In the genomic region with DNA sequence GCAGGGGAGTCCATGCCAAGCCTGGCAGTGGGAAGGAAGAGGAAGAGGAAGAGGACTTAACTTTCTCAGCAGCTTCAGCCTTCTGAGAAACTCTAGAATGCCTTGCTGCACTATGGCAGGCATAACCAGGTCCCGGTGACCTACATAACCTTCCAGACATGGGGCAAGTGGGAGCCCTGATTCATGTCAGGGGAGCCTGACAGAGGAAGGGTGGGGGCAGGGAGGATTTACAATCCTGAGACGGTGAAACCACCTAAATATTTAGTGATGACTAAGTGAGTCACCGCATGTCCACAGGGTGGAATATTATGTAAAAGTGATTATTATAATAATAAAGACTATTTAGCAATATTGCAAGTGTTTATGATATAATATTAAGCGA, we compare ENCODE assay signal across 10 cellular contexts. TPM values are rescaled to one million over a fixed set of nuclear protein-coding genes. Genes with fewer than 3 reads are reported as not detected.
DNase-seq lines count a peak whose midpoint lies in the region; ATAC-seq and TF ChIP-seq lines count a peak whose summit lies in the region.
"Had no signal": no experiment of that assay in that cellular context is flagged by ENCODE, and none has a peak within 500 bp of the region (broad histone marks: within the 10 kb centered on the region; RNA-seq: fewer than 3 reads in every experiment).

No MANE protein-coding gene starts in this region.

- POLR2A ChIA-PET in Panc1 (lab: Charles Lee): no interaction called here

- H3K27ac ChIP-seq in BLaER1 treated with 17β-estradiol and CSF1 and Interleukin-3, amounts not matched to agents 10 nM and 100 nM: peak overlapping the region in 7 of 11 experiments; percentile 12 to 68 (median 39); a peak in 10 of 22 replicates
- H3K27ac ChIP-seq in Panc1 (ENCODE audit: low read length): peak overlapping the region; percentile 93
- peak overlapping the region; percentile 78 to 92 for H3K27ac ChIP-seq in esophagus (ENCODE audit: low read depth in 2 of 2, low read length in 1 of 2)

- no peaks in the 10 kb centered on the region for H3K9me3 ChIP-seq in BLaER1 treated with 17β-estradiol and CSF1 and Interleukin-3, amounts not matched to agents 10 nM and 100 nM (replicated peaks in 1 of 11)
- H3K9me3 ChIP-seq in Panc1 (ENCODE audit: control insufficient read depth, insufficient read depth, low read depth, low read length) (no peaks in the 10 kb centered on the region), esophagus (ENCODE audit: control insufficient read depth in 2 of 2, insufficient read depth in 1 of 2, low read depth in 1 of 2, low read length in 1 of 2) (peaks cover 0 to 2% of the 10 kb centered on the region in 2 donors)

- peaks cover 10 to 31% (median 26%) of the 10 kb centered on the region in 10 experiments for H3K4me1 ChIP-seq in BLaER1 treated with 17β-estradiol and CSF1 and Interleukin-3, amounts not matched to agents 10 nM and 100 nM
- H3K4me1 ChIP-seq in Panc1 (ENCODE audit: control insufficient read depth, insufficient read depth, low read length) (peaks cover 76% of the 10 kb centered on the region), esophagus (ENCODE audit: control insufficient read depth in 2 of 2, insufficient read depth in 2 of 2, low read length in 1 of 2) (peaks cover 18 to 31% of the 10 kb centered on the region in 2 donors)

- no TSS peak for BruUV-seq in Panc1 (replicated peaks; lab: Mats Ljungman, UMichigan)

- in situ Hi-C loops in Panc1 (cut with HindIII; ENCODE audit: low pct_unique_long_range_greater_than_20kb, low sequenced_read_pairs): no loop called here

- H3K27ac Mint-ChIP-seq in osteocyte (ENCODE audit: unreplicated experiment): peak overlapping the region; percentile 93

- DNase-seq in Panc1 (ENCODE audit: low read depth, low spot score) (no peak), osteocyte (ENCODE audit: extremely low spot score, unreplicated experiment) (no peak), activated gamma-delta T cell treated with Interleukin-2 at 50 U/mL for 16 hours (no peak), occipital lobe (lab: John Stamatoyannopoulos, UW) (no peak), DMS153 treated with DMSO at 0.1 percent for 48 hours (lab: John Stamatoyannopoulos, UW; ENCODE audit: unreplicated experiment) (no peak)
- DNase-seq: activated naive CD4-positive, alpha-beta T cell treated with anti-CD3 and anti-CD28 coated beads, Interleukin-2, amount 50 U/mL, for 16 hours; hippocampal formation had no signal

- CTCF ChIA-PET in Panc1 (lab: Charles Lee): interaction anchor here (0.7 kb wide), 1 partner anchor 24 kb away, joined by 3 read pairs; no protein-coding TSS in a partner anchor

- no peak overlapping the region for H3K4me3 Mint-ChIP-seq in osteocyte (ENCODE audit: unreplicated experiment)

- TF ChIP-seq CTCF in Panc1 (IDR thresholded peaks at IDR 0.05): no peak
- TF ChIP-seq CTCF in osteocyte (IDR thresholded peaks at IDR 0.05): no peak

- H3K27me3 Mint-ChIP-seq in osteocyte (ENCODE audit: unreplicated experiment): no peaks in the 10 kb centered on the region

- WGBS in esophagus, 2 donors: 38 to 58% methylated on average over 4 of the region's 4 CpGs

- H3K36me3 ChIP-seq in BLaER1 treated with 17β-estradiol and CSF1 and Interleukin-3, amounts not matched to agents 10 nM and 100 nM: no peaks in the 10 kb centered on the region
- no peaks in the 10 kb centered on the region for H3K36me3 ChIP-seq in Panc1 (ENCODE audit: control insufficient read depth, insufficient read depth, low read length)
- H3K36me3 ChIP-seq in esophagus (ENCODE audit: control insufficient read depth in 2 of 2, insufficient read depth in 2 of 2, low read length in 1 of 2): no peaks in the 10 kb centered on the region

- peaks cover 2% of the 10 kb centered on the region for H3K36me3 Mint-ChIP-seq in osteocyte (ENCODE audit: unreplicated experiment)

- H4K20me1 ChIP-seq in BLaER1 treated with 17β-estradiol and CSF1 and Interleukin-3, amounts not matched to agents 10 nM and 100 nM: no peaks in the 10 kb centered on the region; a peak in 1 of 22 replicates

- peak; percentile 39 for ATAC-seq in Panc1
- ATAC-seq in HG03139 (IDR thresholded peaks at IDR 0.05; ENCODE audit: unreplicated experiment): no peak

- H3K27me3 ChIP-seq in BLaER1 treated with 17β-estradiol and CSF1 and Interleukin-3, amounts not matched to agents 10 nM and 100 nM: no peaks in the 10 kb centered on the region
- H3K27me3 ChIP-seq in Panc1 (ENCODE audit: control insufficient read depth, insufficient read depth, low read length) (no peaks in the 10 kb centered on the region), esophagus (ENCODE audit: control insufficient read depth in 1 of 2, insufficient read depth in 2 of 2, low read length in 2 of 2) (no peaks in the 10 kb centered on the region)

- no peaks in the 10 kb centered on the region for H3K9me3 Mint-ChIP-seq in osteocyte (ENCODE audit: unreplicated experiment)

- H3K4me1 Mint-ChIP-seq in osteocyte (ENCODE audit: unreplicated experiment): peaks cover 95% of the 10 kb centered on the region

- H3K9ac ChIP-seq in BLaER1 treated with 17β-estradiol and CSF1 and Interleukin-3, amounts not matched to agents 10 nM and 100 nM: peak overlapping the region in 3 of 11 experiments; percentile 9 to 41 (median 19); a peak in 3 of 22 replicates

- peak overlapping the region; percentile 50 to 87 (median 71) for H3K4me2 ChIP-seq in BLaER1 treated with 17β-estradiol and CSF1 and Interleukin-3, amounts not matched to agents 10 nM and 100 nM

- intact Hi-C loops in Panc1 (cut with micrococcal nuclease; ENCODE audit: unreplicated experiment): no loop called here

- no peak overlapping the region for H3K4me3 ChIP-seq in BLaER1 treated with 17β-estradiol and CSF1 and Interleukin-3, amounts not matched to agents 10 nM and 100 nM
- no peak overlapping the region for H3K4me3 ChIP-seq in Panc1 (ENCODE audit: low read depth in 2 of 2, low read length in 2 of 2)
- no peak overlapping the region for H3K4me3 ChIP-seq in esophagus (ENCODE audit: low read depth in 1 of 2, low read length in 2 of 2)

RNA-seq across cellular contexts. Expression of a gene that starts 46.7 kb away (rescaled TPM):
- total RNA-seq in Panc1 (2021; ENCODE audit: unreplicated experiment) (146 TPM), osteocyte (195 and 199 TPM in 2 replicates), occipital lobe (73.8 TPM)
- polyA plus RNA-seq in Panc1 (2012; ENCODE audit: insufficient read length): 73.2 TPM
- 10 to 100 TPM; 21.2 to 23.2 TPM for polyA plus RNA-seq in esophagus

Comparison
In these comparisons a context has a peak if more than half of its experiments do, and no peak if none do; other contexts are left out.
1. H3K27ac ChIP-seq: peak in every context shown above with its lines; median percentile 93 in Panc1; 85 in esophagus; 39 in BLaER1 treated with 17β-estradiol and CSF1 and Interleukin-3, amounts not matched to agents 10 nM and 100 nM.